In the genomic region with DNA sequence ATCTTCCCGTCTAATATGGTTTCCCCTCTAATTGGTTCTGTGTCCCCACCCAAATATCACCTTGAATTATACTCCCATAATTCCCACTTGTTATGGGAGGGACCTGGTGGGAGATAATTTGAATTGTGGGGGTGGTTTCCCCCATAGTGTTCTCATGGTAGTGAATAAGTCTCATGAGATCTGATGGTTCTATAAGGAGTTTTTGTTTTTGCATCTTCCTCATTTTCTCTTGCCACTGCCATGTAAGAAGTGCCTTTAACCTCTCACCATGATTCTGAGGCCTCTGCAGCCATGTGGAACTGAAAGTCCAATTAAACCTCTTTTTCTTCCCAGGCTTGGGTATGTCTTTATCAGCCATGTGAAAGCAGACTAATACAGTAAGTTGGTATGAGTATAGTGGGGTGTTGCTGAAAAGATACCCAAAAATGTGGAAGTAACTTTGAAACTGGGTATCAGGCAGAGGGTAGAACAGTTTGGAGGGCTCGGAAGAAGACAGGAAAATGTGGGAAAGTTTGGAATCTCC, we compare ENCODE assay signal across 1 cellular context.
TF ChIP-seq lines count a peak whose summit lies in the region.

No MANE protein-coding gene starts in this region.

TF ChIP-seq in K562, 482 proteins besides CTCF, POLR2A, EP300 and RAD21 (continued from another document):
- no peak for TF ChIP-seq ZNF609 (CRISPR knock-in tag; IDR thresholded peaks at IDR 0.05; ENCODE audit: borderline replicate concordance)
- TF ChIP-seq TRIM28 (IDR thresholded peaks at IDR 0.05): no peak
- TF ChIP-seq ZNF780A (CRISPR knock-in tag; IDR thresholded peaks at IDR 0.05): no peak
- peak; percentile 71; the same call in 1 of the 2 replicates for TF ChIP-seq ZNF12 (CRISPR knock-in tag; IDR thresholded peaks at IDR 0.05)
- TF ChIP-seq CBFA2T3 (IDR thresholded peaks at IDR 0.05): no peak
- no peak for TF ChIP-seq SMARCC2 (IDR thresholded peaks at IDR 0.05; ENCODE audit: low read depth)
- TF ChIP-seq LCOR (CRISPR knock-in tag; IDR thresholded peaks at IDR 0.05): no peak
- TF ChIP-seq POLR2AphosphoS2 (IDR thresholded peaks at IDR 0.05; ENCODE audit: low read length): no peak
- TF ChIP-seq CHD4 (IDR thresholded peaks at IDR 0.05; ENCODE audit: insufficient read depth, insufficient replicate concordance, low read depth, low read length, poor library complexity, severe bottlenecking): no peak
- TF ChIP-seq TRIM24 (IDR thresholded peaks at IDR 0.05): peak in 1 of 2 experiments; percentile 20; a peak in 1 of 4 replicates
- peak; percentile 12 for TF ChIP-seq ZFP36 (IDR thresholded peaks at IDR 0.05; ENCODE audit: low read depth, low read length, partially characterized antibody)
- TF ChIP-seq ZNF551 (CRISPR knock-in tag; IDR thresholded peaks at IDR 0.05): no peak
- TF ChIP-seq, protein P1, sequence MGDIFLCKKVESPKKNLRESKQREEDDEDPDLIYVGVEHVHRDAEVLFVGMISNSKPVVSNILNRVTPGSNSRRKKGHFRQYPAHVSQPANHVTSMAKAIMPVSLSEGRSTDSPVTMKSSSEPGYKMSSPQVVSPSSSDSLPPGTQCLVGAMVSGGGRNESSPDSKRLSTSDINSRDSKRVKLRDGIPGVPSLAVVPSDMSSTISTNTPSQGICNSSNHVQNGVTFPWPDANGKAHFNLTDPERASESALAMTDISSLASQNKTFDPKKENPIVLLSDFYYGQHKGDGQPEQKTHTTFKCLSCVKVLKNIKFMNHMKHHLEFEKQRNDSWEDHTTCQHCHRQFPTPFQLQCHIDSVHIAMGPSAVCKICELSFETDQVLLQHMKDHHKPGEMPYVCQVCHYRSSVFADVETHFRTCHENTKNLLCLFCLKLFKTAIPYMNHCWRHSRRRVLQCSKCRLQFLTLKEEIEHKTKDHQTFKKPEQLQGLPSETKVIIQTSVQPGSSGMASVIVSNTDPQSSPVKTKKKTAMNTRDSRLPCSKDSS (IDR thresholded peaks at IDR 0.05; ENCODE audit: low read depth, partially characterized antibody): no peak
- no peak for TF ChIP-seq LEF1 (IDR thresholded peaks at IDR 0.05)
- no peak for TF ChIP-seq ZNF445 (CRISPR knock-in tag; IDR thresholded peaks at IDR 0.05; ENCODE audit: low read depth)
- TF ChIP-seq ETV5 (CRISPR knock-in tag; IDR thresholded peaks at IDR 0.05; ENCODE audit: low read depth): no peak
- no peak for TF ChIP-seq MEF2D (tag; conservative IDR thresholded peaks at IDR 0.05; ENCODE audit: low read depth)
- no peak for TF ChIP-seq RFX1 (IDR thresholded peaks at IDR 0.05)
- no peak for TF ChIP-seq RNF2 (IDR thresholded peaks at IDR 0.05)
- TF ChIP-seq SIN3B (IDR thresholded peaks at IDR 0.05; ENCODE audit: low read depth): no peak
- no peak for TF ChIP-seq HSF4 (CRISPR knock-in tag; IDR thresholded peaks at IDR 0.05; ENCODE audit: borderline replicate concordance)
